Comparison of ENCODE assay signal across 6 cellular contexts in genomic region chr13:109625156-109625555, GRCh38.
"Had no signal": no experiment of that assay in that cellular context is flagged by ENCODE, and none has a peak within 500 bp of the region (broad histone marks: within the 10 kb centered on the region; RNA-seq: fewer than 3 reads in every experiment).

No MANE protein-coding gene starts in this region.

- H3K4me3 ChIP-seq: K562 had no signal

- H3K36me3 Mint-ChIP-seq: IgD-negative memory B cell had no signal

- H3K27ac ChIP-seq: HL-60 had no signal

- ATAC-seq: HepG2, K562 had no signal

- DNase-seq: IMR-90, KBM-7 had no signal

- H3K27ac Mint-ChIP-seq: IgD-negative memory B cell had no signal
